In genomic region chr1:221987860-221988520, GRCh38 we compare ENCODE assay signal across 11 cellular contexts.
A peak's percentile ranks its signal among the peaks of the same experiment; 100 is the strongest.
DNase-seq lines count a peak whose midpoint lies in the region; ATAC-seq, FAIRE-seq and TF ChIP-seq lines count a peak whose summit lies in the region.
"Had no signal": no experiment of that assay in that cellular context is flagged by ENCODE, and none has a peak within 500 bp of the region (broad histone marks: within the 10 kb centered on the region; RNA-seq: fewer than 3 reads in every experiment).

No MANE protein-coding gene starts in this region.

- TF ChIP-seq CTCF in RWPE1 (conservative IDR thresholded peaks at IDR 0.05; ENCODE audit: low read depth) (no peak), fibroblast of the aortic adventitia (IDR thresholded peaks at IDR 0.05; ENCODE audit: insufficient read depth, low read length) (no peak)
- TF ChIP-seq CTCF in CD8-positive, alpha-beta T cell (IDR thresholded peaks at IDR 0.05) = no peak

- CTCF ChIA-PET in RWPE1 (lab: Yijun Ruan, JAX) = interaction anchor here (0.6 kb wide), 1 partner anchor 592 kb away, joined by 4 read pairs; no protein-coding TSS in a partner anchor
- CTCF ChIA-PET in CD8-positive, alpha-beta T cell (lab: Charles Lee) = interaction anchor here (1.0 kb wide), 1 partner anchor 510 kb away, joined by 3 read pairs; no protein-coding TSS in a partner anchor

- no peak overlapping the region for H3K27ac ChIP-seq in RWPE1
- no peak overlapping the region for H3K27ac ChIP-seq in CD8-positive, alpha-beta T cell (ENCODE audit: low read depth, low read length)

- H3K36me3 ChIP-seq in CD8-positive, alpha-beta T cell (ENCODE audit: insufficient read depth, low read length) = no peaks in the 10 kb centered on the region

- no peak for ATAC-seq in GM21786 (IDR thresholded peaks at IDR 0.05; ENCODE audit: unreplicated experiment)
- no peak for ATAC-seq in GM18907 (IDR thresholded peaks at IDR 0.05; ENCODE audit: unreplicated experiment)
- ATAC-seq in CD8-positive, alpha-beta T cell = no peak
- ATAC-seq: effector memory CD8-positive, alpha-beta T cell had no signal

- in situ Hi-C loops in ACHN (cut with HindIII; ENCODE audit: low pct_ligation_motif_present, low pct_unique_long_range_greater_than_20kb, low sequenced_read_pairs) = no loop called here

- peaks cover 7% of the 10 kb centered on the region for H3K27me3 Mint-ChIP-seq in CD8-positive, alpha-beta T cell (ENCODE audit: low read depth)

- intact Hi-C loops in CD8-positive, alpha-beta T cell (cut with DNase I, micrococcal nuclease) = no loop called here

- POLR2A ChIA-PET in RWPE1 (lab: Yijun Ruan, JAX; ENCODE audit: low non-redundant PET) = no interaction called here
- POLR2A ChIA-PET in CD8-positive, alpha-beta T cell (lab: Charles Lee) = no interaction called here

- no peaks in the 10 kb centered on the region for H3K9me3 Mint-ChIP-seq in CD8-positive, alpha-beta T cell

- TF ChIP-seq POLR2A in H54 (IDR thresholded peaks at IDR 0.05; ENCODE audit: low read depth, low read length) = no peak

- H3K9me3 ChIP-seq in CD8-positive, alpha-beta T cell (ENCODE audit: low read length) = no peaks in the 10 kb centered on the region

- DNase-seq in ACHN = peak; percentile 19
- DNase-seq in H54 (ENCODE audit: insufficient read length, low spot score) = peak; percentile 12
- peak; percentile 91 for DNase-seq in RWPE1 (ENCODE audit: low spot score)
- peak; percentile 74 for DNase-seq in fibroblast of the aortic adventitia (ENCODE audit: low read depth)
- no peak for DNase-seq in NCI-H526 (lab: John Stamatoyannopoulos, UW)
- no peak for DNase-seq in CD8-positive, alpha-beta T cell
- DNase-seq: activated T-cell treated with anti-CD3 and anti-CD28 coated beads, Interleukin-2, amount 50 U/mL, for 48 hours; effector memory CD8-positive, alpha-beta T cell; NCI-H1417 treated with DMSO at 0.1 percent for 48 hours had no signal

- no peak overlapping the region for H3K4me3 ChIP-seq in fibroblast of the aortic adventitia (ENCODE audit: low read depth, low read length)
- no peak overlapping the region for H3K4me3 ChIP-seq in CD8-positive, alpha-beta T cell (ENCODE audit: low read depth, low read length)

- no peak overlapping the region for H3K4me3 Mint-ChIP-seq in CD8-positive, alpha-beta T cell
- H3K4me3 Mint-ChIP-seq: effector memory CD8-positive, alpha-beta T cell had no signal

- H3K27me3 ChIP-seq in CD8-positive, alpha-beta T cell (ENCODE audit: insufficient read depth, low read length) = no peaks in the 10 kb centered on the region

- H3K36me3 Mint-ChIP-seq in CD8-positive, alpha-beta T cell = no peaks in the 10 kb centered on the region

- no peaks in the 10 kb centered on the region for H3K4me1 ChIP-seq in CD8-positive, alpha-beta T cell (ENCODE audit: insufficient read depth, low read length)

- H3K27ac Mint-ChIP-seq in CD8-positive, alpha-beta T cell = no peak overlapping the region
- H3K27ac Mint-ChIP-seq: effector memory CD8-positive, alpha-beta T cell had no signal

- FAIRE-seq in H54 (lab: Jason Lieb, UNC) = no peak

- H3K4me1 Mint-ChIP-seq in CD8-positive, alpha-beta T cell (ENCODE audit: low read depth) = no peaks in the 10 kb centered on the region

Comparison
In these comparisons a context has a peak if more than half of its experiments do, and no peak if none do; other contexts are left out.
1. DNase-seq: peak in ACHN (single experiment), H54 (single experiment), RWPE1 (single experiment) and fibroblast of the aortic adventitia (single experiment); none in NCI-H526 (0 of 2) and CD8-positive, alpha-beta T cell (0 of 7).